ENCODE assay signal across 8 cellular contexts in the genomic region with DNA sequence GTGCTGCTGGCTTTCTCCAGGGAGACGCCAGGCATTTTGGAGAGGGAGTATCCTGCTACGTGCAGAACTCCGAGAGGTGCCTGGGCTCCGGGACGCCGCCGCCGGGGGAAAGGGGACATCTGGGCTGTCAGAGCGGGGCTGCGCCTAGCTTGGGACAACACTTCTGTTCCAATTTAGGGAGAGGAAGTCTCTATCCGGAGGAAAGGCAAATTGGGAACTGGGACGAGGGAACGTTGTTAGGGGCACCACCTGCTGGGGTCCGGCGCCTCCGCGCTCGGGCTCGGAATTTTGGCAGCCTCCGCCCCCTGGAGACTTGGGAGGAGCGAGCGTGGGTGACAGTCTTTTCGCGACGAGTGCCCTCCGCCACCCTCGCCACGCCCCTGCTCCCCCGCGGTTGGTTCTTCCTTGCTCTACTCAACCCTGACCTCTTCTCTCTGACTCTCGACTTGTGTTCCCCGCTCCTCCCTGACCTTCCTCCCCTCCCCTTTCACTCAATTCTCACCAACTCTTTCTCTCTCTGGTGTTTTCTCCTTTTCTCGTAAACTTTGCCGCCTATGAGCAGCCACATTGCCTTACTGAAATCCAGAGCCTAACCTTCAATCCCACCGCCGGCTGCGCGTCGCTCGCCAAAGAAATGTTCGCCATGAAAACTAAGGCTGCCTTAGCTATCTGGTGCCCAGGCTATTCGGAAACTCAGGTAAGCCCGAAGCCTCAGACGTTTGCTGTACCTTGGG. TPM values are rescaled to one million over a fixed set of nuclear protein-coding genes. Genes with fewer than 3 reads are reported as not detected.
A peak's percentile ranks its signal among the peaks of the same experiment; 100 is the strongest.
DNase-seq lines count a peak whose midpoint lies in the region; ATAC-seq and TF ChIP-seq lines count a peak whose summit lies in the region.

No MANE protein-coding gene starts in this region.

- BruUV-seq in Panc1 (replicated peaks; lab: Mats Ljungman, UMichigan) = no TSS peak

- intact Hi-C loops in Panc1 (cut with micrococcal nuclease; ENCODE audit: unreplicated experiment) = no loop called here
- intact Hi-C loops in posterior vena cava (cut with DNase I) = no loop called here
- intact Hi-C loops in aorta (cut with DNase I) = loop anchor here in 1 of 2 donors (5.0 kb wide), 1 partner anchor 191 kb away; no protein-coding TSS in a partner anchor

- peak; percentile 69 for ATAC-seq in HG03196 (IDR thresholded peaks at IDR 0.05; ENCODE audit: unreplicated experiment)
- ATAC-seq in Panc1 = peak; percentile 82
- peak; percentile 68 for ATAC-seq in aorta (ENCODE audit: low FRiP score)

- no peak for TF ChIP-seq CTCF in Panc1 (IDR thresholded peaks at IDR 0.05)
- peak; percentile 17 for TF ChIP-seq CTCF in cardiac muscle cell (IDR thresholded peaks at IDR 0.05; ENCODE audit: low read depth, low read length)

- H3K4me1 ChIP-seq in Panc1 (ENCODE audit: control insufficient read depth, insufficient read depth, low read length) = 0 out of 2 replicates have a peak, but pooled peaks cover 5% of the 10 kb centered on the region
- H3K4me1 ChIP-seq in cardiac muscle cell (ENCODE audit: low read depth) = no peaks in the 10 kb centered on the region
- peaks cover 0 to 5% of the 10 kb centered on the region in 2 donors for H3K4me1 ChIP-seq in aorta (ENCODE audit: control insufficient read depth in 1 of 2, insufficient read depth in 2 of 2, low read length in 2 of 2)

- peak overlapping the region; percentile 40 to 58 for H3K4me3 ChIP-seq in Panc1 (ENCODE audit: low read depth in 2 of 2, low read length in 2 of 2)
- peak overlapping the region; percentile 33 for H3K4me3 ChIP-seq in cardiac muscle cell
- H3K4me3 ChIP-seq in aorta (ENCODE audit: low read length in 2 of 2) = peak overlapping the region; percentile 71 to 87

- in situ Hi-C loops in Panc1 (cut with HindIII; ENCODE audit: low pct_unique_long_range_greater_than_20kb, low sequenced_read_pairs) = no loop called here

- 1% methylated on average over 36 to 44 of the region's 44 CpGs for WGBS in aorta, 2 donors

- POLR2A ChIA-PET in Panc1 (lab: Charles Lee) = no interaction called here

- peak; percentile 29 for DNase-seq in NCI-H2227 (lab: John Stamatoyannopoulos, UW; ENCODE audit: unreplicated experiment)
- DNase-seq in NCI-H2227 treated with DMSO at 0.1 percent for 48 hours (lab: John Stamatoyannopoulos, UW) = no peak
- no peak for DNase-seq in Panc1 (ENCODE audit: low read depth, low spot score)
- DNase-seq in activated gamma-delta T cell (lab: John Stamatoyannopoulos, UW) = peak; percentile 23
- peak; percentile 40 to 74 for DNase-seq in cardiac muscle cell (ENCODE audit: low read depth in 1 of 2, low spot score in 1 of 2)
- DNase-seq in posterior vena cava (ENCODE audit: low spot score) = peak; percentile 85
- peak; percentile 71 to 90 for DNase-seq in aorta

- H3K36me3 ChIP-seq in Panc1 (ENCODE audit: control insufficient read depth, insufficient read depth, low read length) (no peaks in the 10 kb centered on the region), cardiac muscle cell (no peaks in the 10 kb centered on the region), aorta (ENCODE audit: control insufficient read depth in 1 of 2, insufficient read depth in 2 of 2, low read length in 1 of 2) (no peaks in the 10 kb centered on the region)

- CTCF ChIA-PET in Panc1 (lab: Charles Lee) = no interaction called here

- no peaks in the 10 kb centered on the region for H3K9me3 ChIP-seq in Panc1 (ENCODE audit: control insufficient read depth, insufficient read depth, low read depth, low read length)
- H3K9me3 ChIP-seq in cardiac muscle cell (ENCODE audit: low read depth) = no peaks in the 10 kb centered on the region
- no peaks in the 10 kb centered on the region for H3K9me3 ChIP-seq in aorta (ENCODE audit: control insufficient read depth, low read length)

- no peak overlapping the region for H3K27ac ChIP-seq in Panc1 (ENCODE audit: low read length)
- no peak overlapping the region for H3K27ac ChIP-seq in cardiac muscle cell
- H3K27ac ChIP-seq in aorta (ENCODE audit: low read depth in 1 of 2, low read length in 2 of 2) = no peak overlapping the region

- H3K27me3 ChIP-seq in Panc1 (ENCODE audit: control insufficient read depth, insufficient read depth, low read length) = peaks cover 27% of the 10 kb centered on the region
- peaks cover 66% of the 10 kb centered on the region for H3K27me3 ChIP-seq in cardiac muscle cell
- no peaks in the 10 kb centered on the region for H3K27me3 ChIP-seq in aorta (ENCODE audit: control insufficient read depth in 1 of 2, insufficient read depth in 2 of 2, low read length in 1 of 2)

RNA-seq across cellular contexts. Expression of gene TSLP, which starts 1.6 kb away (rescaled TPM):
- total RNA-seq in Panc1 (2021; ENCODE audit: unreplicated experiment) = not detected
- not detected for polyA plus RNA-seq in Panc1 (2012; ENCODE audit: insufficient read length)
- total RNA-seq in cardiac muscle cell = 0.30 and 0.42 TPM in 2 replicates
- 0.78 and 1.4 TPM in 2 replicates for polyA plus RNA-seq in cardiac muscle cell
- total RNA-seq in posterior vena cava = 1 to 10 TPM; 1.7 to 2.2 TPM
- total RNA-seq in aorta = 1 to 10 TPM; 1.5 to 2.5 TPM
- polyA plus RNA-seq in aorta = 1 to 10 TPM; 2.1 to 2.4 TPM

RNA-seq across cellular contexts. Expression of gene WDR36, which starts 19.0 kb away (rescaled TPM):
- total RNA-seq in Panc1 (2021; ENCODE audit: unreplicated experiment) (33.9 TPM), cardiac muscle cell (12.5 and 14.9 TPM in 2 replicates), posterior vena cava (10 to 100 TPM; 17.6 to 22.3 TPM), aorta (10 to 100 TPM; 16.7 to 26.1 TPM)
- polyA plus RNA-seq in Panc1 (2012; ENCODE audit: insufficient read length) = 10.7 TPM
- polyA plus RNA-seq in cardiac muscle cell (14.1 and 15.0 TPM in 2 replicates), aorta (1 to 10 TPM; 3.4 to 5.2 TPM)

Comparison
In these comparisons a context has a peak if more than half of its experiments do, and no peak if none do; other contexts are left out.
1. DNase-seq: peak in NCI-H2227 (single experiment), activated gamma-delta T cell (single experiment), cardiac muscle cell (2 of 2), posterior vena cava (single experiment) and aorta (2 of 2); none in NCI-H2227 treated with DMSO at 0.1 percent for 48 hours (single experiment) and Panc1 (single experiment).
2. Peak in every context shown above with its lines, with median percentiles within 50 percentile points of each other: ATAC-seq and H3K4me3 ChIP-seq.